2 cellular contexts compared by ENCODE assay signal in the genomic region with DNA sequence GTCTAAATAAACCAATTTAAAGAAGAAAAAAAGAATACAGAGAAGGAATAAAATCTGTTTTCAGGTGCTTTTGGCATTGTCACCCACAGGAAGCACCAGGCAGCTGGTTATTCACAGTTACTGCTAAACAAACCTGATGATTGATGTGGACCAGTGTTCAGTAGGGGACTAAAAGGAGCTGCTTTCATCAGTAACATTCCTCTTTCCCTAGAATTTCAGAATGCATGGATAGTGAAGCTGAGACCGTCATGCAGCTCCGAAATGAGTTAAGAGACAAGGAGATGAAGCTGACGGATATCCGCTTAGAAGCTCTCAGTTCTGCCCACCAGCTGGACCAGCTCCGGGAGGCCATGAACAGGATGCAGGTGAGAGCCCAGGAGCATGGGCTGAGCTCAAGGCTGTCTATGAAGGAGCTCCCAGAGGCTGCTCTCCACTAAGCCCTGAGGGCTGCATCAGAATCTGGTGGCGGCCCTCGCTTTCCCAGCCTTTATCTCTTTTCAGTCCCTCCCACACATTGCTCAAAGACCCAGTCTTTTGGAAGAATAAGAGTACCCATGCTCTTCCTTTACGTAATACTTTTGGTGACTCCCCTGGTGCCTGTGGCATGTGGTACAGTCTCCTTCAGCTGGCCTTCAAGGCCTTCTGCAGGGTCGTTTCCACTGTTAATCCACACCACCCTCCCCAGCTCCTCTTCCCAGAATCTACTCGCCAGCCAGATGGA.
TF ChIP-seq lines count a peak whose summit lies in the region.

No MANE protein-coding gene starts in this region.

TF ChIP-seq in SK-N-SH, 30 proteins besides CTCF, POLR2A, EP300 and RAD21 (continued from another document):
- TF ChIP-seq, protein P1, sequence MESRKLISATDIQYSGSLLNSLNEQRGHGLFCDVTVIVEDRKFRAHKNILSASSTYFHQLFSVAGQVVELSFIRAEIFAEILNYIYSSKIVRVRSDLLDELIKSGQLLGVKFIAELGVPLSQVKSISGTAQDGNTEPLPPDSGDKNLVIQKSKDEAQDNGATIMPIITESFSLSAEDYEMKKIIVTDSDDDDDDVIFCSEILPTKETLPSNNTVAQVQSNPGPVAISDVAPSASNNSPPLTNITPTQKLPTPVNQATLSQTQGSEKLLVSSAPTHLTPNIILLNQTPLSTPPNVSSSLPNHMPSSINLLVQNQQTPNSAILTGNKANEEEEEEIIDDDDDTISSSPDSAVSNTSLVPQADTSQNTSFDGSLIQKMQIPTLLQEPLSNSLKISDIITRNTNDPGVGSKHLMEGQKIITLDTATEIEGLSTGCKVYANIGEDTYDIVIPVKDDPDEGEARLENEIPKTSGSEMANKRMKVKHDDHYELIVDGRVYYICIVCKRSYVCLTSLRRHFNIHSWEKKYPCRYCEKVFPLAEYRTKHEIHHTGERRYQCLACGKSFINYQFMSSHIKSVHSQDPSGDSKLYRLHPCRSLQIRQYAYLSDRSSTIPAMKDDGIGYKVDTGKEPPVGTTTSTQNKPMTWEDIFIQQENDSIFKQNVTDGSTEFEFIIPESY (IDR thresholded peaks at IDR 0.05; ENCODE audit: borderline replicate concordance, low read depth): no peak
- no peak for TF ChIP-seq NRF1 (IDR thresholded peaks at IDR 0.05; ENCODE audit: low read depth, low read length)
- TF ChIP-seq RFX5 (IDR thresholded peaks at IDR 0.05; ENCODE audit: low read length): no peak
- TF ChIP-seq, protein P2, sequence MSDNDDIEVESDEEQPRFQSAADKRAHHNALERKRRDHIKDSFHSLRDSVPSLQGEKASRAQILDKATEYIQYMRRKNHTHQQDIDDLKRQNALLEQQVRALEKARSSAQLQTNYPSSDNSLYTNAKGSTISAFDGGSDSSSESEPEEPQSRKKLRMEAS (IDR thresholded peaks at IDR 0.05; ENCODE audit: low read depth): no peak
- no peak for TF ChIP-seq GATA2 (CRISPR knock-in tag; IDR thresholded peaks at IDR 0.05)
- no peak for TF ChIP-seq YY1 (IDR thresholded peaks at IDR 0.05; ENCODE audit: low read depth)

TF ChIP-seq in SK-N-SH treated with all-trans-retinoic acid at 6 μM for 48 hours, 23 proteins besides CTCF, POLR2A, EP300 and RAD21 (continued from another document):
- TF ChIP-seq, protein P3, sequence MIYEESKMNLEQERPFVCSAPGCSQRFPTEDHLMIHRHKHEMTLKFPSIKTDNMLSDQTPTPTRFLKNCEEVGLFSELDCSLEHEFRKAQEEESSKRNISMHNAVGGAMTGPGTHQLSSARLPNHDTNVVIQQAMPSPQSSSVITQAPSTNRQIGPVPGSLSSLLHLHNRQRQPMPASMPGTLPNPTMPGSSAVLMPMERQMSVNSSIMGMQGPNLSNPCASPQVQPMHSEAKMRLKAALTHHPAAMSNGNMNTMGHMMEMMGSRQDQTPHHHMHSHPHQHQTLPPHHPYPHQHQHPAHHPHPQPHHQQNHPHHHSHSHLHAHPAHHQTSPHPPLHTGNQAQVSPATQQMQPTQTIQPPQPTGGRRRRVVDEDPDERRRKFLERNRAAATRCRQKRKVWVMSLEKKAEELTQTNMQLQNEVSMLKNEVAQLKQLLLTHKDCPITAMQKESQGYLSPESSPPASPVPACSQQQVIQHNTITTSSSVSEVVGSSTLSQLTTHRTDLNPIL (CRISPR knock-in tag; IDR thresholded peaks at IDR 0.05; ENCODE audit: low read depth): no peak
- TF ChIP-seq ZC3H10 (CRISPR knock-in tag; IDR thresholded peaks at IDR 0.05) (no peak), TCF4 (CRISPR knock-in tag; IDR thresholded peaks at IDR 0.05; ENCODE audit: borderline replicate concordance) (no peak), PPARA (CRISPR knock-in tag; IDR thresholded peaks at IDR 0.05; ENCODE audit: borderline replicate concordance) (no peak)
